Comparison of ENCODE assay signal across 13 cellular contexts in the genomic region with DNA sequence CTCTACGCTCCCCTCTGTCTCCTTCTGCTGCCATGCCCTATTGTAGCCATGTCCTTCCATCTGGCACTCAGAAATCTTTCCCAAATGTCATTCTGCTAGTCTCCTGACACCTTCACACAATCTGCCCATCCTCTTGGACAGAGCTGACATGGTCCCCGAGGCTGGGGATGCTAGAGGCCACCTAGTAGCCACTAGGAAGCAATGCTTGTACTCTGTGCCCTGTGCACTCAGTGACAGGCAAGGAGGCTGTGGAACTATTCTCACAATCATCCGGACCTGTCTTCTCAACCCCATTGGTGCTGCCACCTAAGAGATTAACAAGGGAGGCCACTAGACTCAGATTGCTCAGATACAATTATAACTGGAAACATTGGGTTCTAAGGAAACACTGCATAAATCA.
A peak's percentile ranks its signal among the peaks of the same experiment; 100 is the strongest.
DNase-seq lines count a peak whose midpoint lies in the region; ATAC-seq and TF ChIP-seq lines count a peak whose summit lies in the region.
"Had no signal": no experiment of that assay in that cellular context is flagged by ENCODE, and none has a peak within 500 bp of the region (broad histone marks: within the 10 kb centered on the region; RNA-seq: fewer than 3 reads in every experiment).

No MANE protein-coding gene starts in this region.

- H3K9me3 Mint-ChIP-seq in activated B cell treated with CpG ODN at 0.5 μM for 24 hours = no peaks in the 10 kb centered on the region
- H3K9me3 Mint-ChIP-seq: HFFc6, IgD-negative memory B cell had no signal

- H3K27me3 Mint-ChIP-seq in activated B cell treated with CpG ODN at 0.5 μM for 24 hours = no peaks in the 10 kb centered on the region
- H3K27me3 Mint-ChIP-seq: IgD-negative memory B cell had no signal

- intact Hi-C loops in activated B cell treated with CpG ODN at 0.5 μM for 24 hours (cut with micrococcal nuclease) = no loop called here

- no peak overlapping the region for H3K4me3 Mint-ChIP-seq in activated B cell treated with CpG ODN at 0.5 μM for 24 hours
- H3K4me3 Mint-ChIP-seq: CD4-positive, CD25-positive, alpha-beta regulatory T cell; HFFc6 had no signal

- no peaks in the 10 kb centered on the region for H3K36me3 ChIP-seq in neutrophil

- H3K4me3 ChIP-seq in AG10803 (ENCODE audit: low read length) (no peak overlapping the region), HL-60 (replicated peaks; ENCODE audit: insufficient read depth, low read length) (no peak overlapping the region), neutrophil (ENCODE audit: low read depth in 1 of 2, low read length in 1 of 2) (peak overlapping the region; percentile 39 to 49)

- no peaks in the 10 kb centered on the region for H3K27me3 ChIP-seq in HL-60 (ENCODE audit: insufficient read depth, poor library complexity, severe bottlenecking)
- no peaks in the 10 kb centered on the region for H3K27me3 ChIP-seq in neutrophil

- H3K4me1 Mint-ChIP-seq in activated B cell treated with CpG ODN at 0.5 μM for 24 hours = peaks cover 32% of the 10 kb centered on the region
- H3K4me1 Mint-ChIP-seq: CD4-positive, CD25-positive, alpha-beta regulatory T cell had no signal

- peak overlapping the region; percentile 79 for H3K27ac Mint-ChIP-seq in activated B cell treated with CpG ODN at 0.5 μM for 24 hours
- H3K27ac Mint-ChIP-seq: CD4-positive, CD25-positive, alpha-beta regulatory T cell; HFFc6 had no signal

- H3K9me3 ChIP-seq in neutrophil = no peaks in the 10 kb centered on the region
- H3K9me3 ChIP-seq: Caco-2 had no signal

- POLR2A ChIA-PET in activated B cell treated with CpG ODN at 0.5 μM for 24 hours (lab: Charles Lee) = interaction anchor here (1.6 kb wide), 1 partner anchor 353 kb away, joined by 5 read pairs; the partner anchor contains the start of gene NXT2

- H3K27ac ChIP-seq in HL-60 (replicated peaks) = peak overlapping the region; percentile 88
- H3K27ac ChIP-seq in neutrophil = peak overlapping the region; percentile 98
- H3K27ac ChIP-seq: SK-N-MC had no signal

- no peaks in the 10 kb centered on the region for H3K36me3 Mint-ChIP-seq in activated B cell treated with CpG ODN at 0.5 μM for 24 hours (ENCODE audit: low read depth)
- H3K36me3 Mint-ChIP-seq: CD4-positive, CD25-positive, alpha-beta regulatory T cell; IgD-negative memory B cell had no signal

- DNase-seq in AG10803 (ENCODE audit: low read depth) (no peak), HL-60 (ENCODE audit: low read depth in 1 of 2, low spot score in 1 of 2) (no peak), activated B cell treated with CpG ODN at 0.5 μM for 24 hours (no peak), NCI-H1436 treated with DMSO at 0.1 percent for 48 hours (lab: John Stamatoyannopoulos, UW) (no peak), EL (no peak)

- H3K4me1 ChIP-seq in neutrophil (ENCODE audit: control insufficient read depth in 1 of 2, insufficient read depth in 1 of 2, low read depth in 1 of 2, low read length in 1 of 2) = peaks cover 52 to 55% of the 10 kb centered on the region in 2 experiments
- H3K4me1 ChIP-seq: Caco-2 had no signal

- ATAC-seq in activated B cell treated with CpG ODN at 0.5 μM for 24 hours (ENCODE audit: low read depth) = no peak
- ATAC-seq in HG02852 (IDR thresholded peaks at IDR 0.05; ENCODE audit: unreplicated experiment) = no peak
- ATAC-seq in HG02759 (IDR thresholded peaks at IDR 0.05; ENCODE audit: unreplicated experiment) = no peak

- TF ChIP-seq CTCF in AG10803 (conservative IDR thresholded peaks at IDR 0.05; ENCODE audit: low read length) (0 out of 2 replicates have a peak, but pooled peaks have one; percentile 4), HL-60 (IDR thresholded peaks at IDR 0.05; ENCODE audit: insufficient read depth, low read length) (no peak), activated B cell treated with CpG ODN at 0.5 μM for 24 hours (IDR thresholded peaks at IDR 0.05) (no peak), neutrophil (IDR thresholded peaks at IDR 0.05) (no peak)

- CTCF ChIA-PET in activated B cell treated with CpG ODN at 0.5 μM for 24 hours (lab: Charles Lee) = interaction anchor here (1.3 to 5.5 kb wide), 9 partner anchors 10 to 404 kb away, joined by 3 to 54 read pairs (median 8); no protein-coding TSS in a partner anchor

Comparison
In these comparisons a context has a peak if more than half of its experiments do, and no peak if none do; other contexts are left out.
1. H3K4me3 ChIP-seq: peak in neutrophil (2 of 2); none in AG10803 (single experiment) and HL-60 (single experiment).